ENCODE assay signal across 23 cellular contexts in genomic region chr16:54829691-54830090, GRCh38.
DNase-seq lines count a peak whose midpoint lies in the region; ATAC-seq and TF ChIP-seq lines count a peak whose summit lies in the region.
"Had no signal": no experiment of that assay in that cellular context is flagged by ENCODE, and none has a peak within 500 bp of the region (broad histone marks: within the 10 kb centered on the region; RNA-seq: fewer than 3 reads in every experiment).

No MANE protein-coding gene starts in this region.

- H3K27ac ChIP-seq in neuronal stem cell (replicated peaks; ENCODE audit: low read length) (no peak overlapping the region), transverse colon (no peak overlapping the region)
- H3K27ac ChIP-seq: BLaER1 had no signal

- H3K27me3 ChIP-seq in neuronal stem cell (ENCODE audit: control insufficient read depth in 3 of 3, insufficient read depth in 3 of 3, low read depth in 1 of 3, low read length in 3 of 3) (no peaks in the 10 kb centered on the region), transverse colon (no peaks in the 10 kb centered on the region)
- H3K27me3 ChIP-seq: BE2C, BLaER1 had no signal

- no peak overlapping the region for H3K23ac ChIP-seq in neuronal stem cell (ENCODE audit: low read depth, low read length, poor library complexity)

- H3K4me1 ChIP-seq in neuronal stem cell (ENCODE audit: control insufficient read depth in 2 of 2, insufficient read depth in 1 of 2, low read depth in 1 of 2, low read length in 2 of 2) (no peaks in the 10 kb centered on the region), transverse colon (no peaks in the 10 kb centered on the region)
- H3K4me1 ChIP-seq: BE2C, BLaER1 had no signal

- peaks cover 2% of the 10 kb centered on the region for H3K79me1 ChIP-seq in neuronal stem cell (ENCODE audit: low read depth, low read length)

- DNase-seq in stimulated activated naive CD8-positive, alpha-beta T cell treated with anti-CD3 and anti-CD28 coated beads, Interleukin-15, amount 100 ng/mL, for 72 hours, result no peak
- no peak for DNase-seq in stimulated activated naive CD8-positive, alpha-beta T cell treated with anti-CD3 and anti-CD28 coated beads, Interleukin-15, Interleukin-2, amounts not matched to agents 100 U/mL and 50 U/mL, for 24 hours
- no peak for DNase-seq in neuronal stem cell (ENCODE audit: low spot score)
- DNase-seq in activated CD4-positive, alpha-beta T cell treated with anti-CD3 and anti-CD28 coated beads, Interleukin-2, amount 50 U/mL, for 48 hours, result no peak
- no peak for DNase-seq in transverse colon
- DNase-seq: 8988T; ACHN; BE2C; C1 segment of cervical spinal cord; CD4-positive, alpha-beta memory T cell; CD4-positive, CD25-positive, alpha-beta regulatory T cell; CD8-positive, alpha-beta memory T cell; COR-L47; DMS 273 treated with DMSO at 0.1 percent for 48 hours; DMS153; DMS53; DMS79; DND-41; EL; GDM1 had no signal

- intact Hi-C loops in transverse colon (cut with DNase I; ENCODE audit: low total_unique reads), result no loop called here

- H4K91ac ChIP-seq in neuronal stem cell (ENCODE audit: low read depth, low read length, poor library complexity), result no peak overlapping the region

- no peak overlapping the region for H2BK120ac ChIP-seq in neuronal stem cell (ENCODE audit: low read depth, low read length)

- H3K9me3 Mint-ChIP-seq in stimulated activated naive CD8-positive, alpha-beta T cell treated with anti-CD3 and anti-CD28 coated beads, Interleukin-15, amount 100 ng/mL, for 72 hours, result peaks cover 11 to 22% of the 10 kb centered on the region in 2 donors

- peak; percentile 23 for ATAC-seq in stimulated activated naive CD8-positive, alpha-beta T cell treated with anti-CD3 and anti-CD28 coated beads, Interleukin-15, amount 100 ng/mL, for 72 hours
- ATAC-seq in stimulated activated naive CD8-positive, alpha-beta T cell treated with anti-CD3 and anti-CD28 coated beads, Interleukin-15, Interleukin-2, amounts not matched to agents 100 U/mL and 50 U/mL, for 24 hours, result no peak
- ATAC-seq: GM12878 had no signal

- no peaks in the 10 kb centered on the region for H3K36me3 ChIP-seq in neuronal stem cell (replicated peaks in 1 of 2; ENCODE audit: control insufficient read depth in 2 of 2, insufficient read depth in 2 of 2, low read length in 2 of 2)
- no peaks in the 10 kb centered on the region for H3K36me3 ChIP-seq in transverse colon
- H3K36me3 ChIP-seq: BE2C, BLaER1 had no signal

- H3K4me1 Mint-ChIP-seq in stimulated activated naive CD8-positive, alpha-beta T cell treated with anti-CD3 and anti-CD28 coated beads, Interleukin-15, amount 100 ng/mL, for 72 hours, result no peaks in the 10 kb centered on the region
- H3K4me1 Mint-ChIP-seq: CD14-positive monocyte; CD4-positive, alpha-beta memory T cell; CD4-positive, CD25-positive, alpha-beta regulatory T cell; CD8-positive, alpha-beta memory T cell had no signal

- H3K4ac ChIP-seq in neuronal stem cell (ENCODE audit: low read length), result no peak overlapping the region

- no peak for TF ChIP-seq POLR2A in transverse colon (IDR thresholded peaks at IDR 0.05)

- H4K8ac ChIP-seq in neuronal stem cell (ENCODE audit: low read depth, low read length), result no peak overlapping the region

- TF ChIP-seq EP300 in transverse colon (IDR thresholded peaks at IDR 0.05; ENCODE audit: low read depth), result no peak

- TF ChIP-seq CTCF in transverse colon (IDR thresholded peaks at IDR 0.05), result no peak

- H3K4me2 ChIP-seq in neuronal stem cell (ENCODE audit: insufficient read depth, low read length, poor library complexity, severe bottlenecking), result no peak overlapping the region
- H3K4me2 ChIP-seq: BLaER1 had no signal

- H3K9ac ChIP-seq in neuronal stem cell (ENCODE audit: low read depth, low read length, poor library complexity), result peak overlapping the region; percentile 81
- H3K9ac ChIP-seq: BLaER1 had no signal

- in situ Hi-C loops in transverse colon (cut with MboI; ENCODE audit: low pct_ligation_motif_present in 1 of 4, low pct_unique_long_range_greater_than_20kb in 1 of 4, low sequenced_read_pairs in 3 of 4), result no loop called here

- H3K27me3 Mint-ChIP-seq in stimulated activated naive CD8-positive, alpha-beta T cell treated with anti-CD3 and anti-CD28 coated beads, Interleukin-15, amount 100 ng/mL, for 72 hours, result peaks cover 16% of the 10 kb centered on the region

- no peak overlapping the region for H2AK5ac ChIP-seq in neuronal stem cell (ENCODE audit: low read depth, low read length)

- no peak overlapping the region for H3K14ac ChIP-seq in neuronal stem cell (ENCODE audit: low read length)

- no peak overlapping the region for H2AFZ ChIP-seq in neuronal stem cell (ENCODE audit: low read length)

- WGBS in neuronal stem cell (ENCODE audit: extremely low coverage in 2 of 2, insufficient read length in 2 of 2, insufficient replicate concordance in 1 of 2), 2 donors, result no CpG with 5 or more reads among the region's 26 CpGs
- WGBS in transverse colon (ENCODE audit: low coverage in 1 of 2), 2 donors, result 94 to 100% methylated on average over 2 to 26 of the region's 26 CpGs

- H2BK5ac ChIP-seq in neuronal stem cell (ENCODE audit: low read length), result no peak overlapping the region

- H2BK15ac ChIP-seq in neuronal stem cell (ENCODE audit: low read length), result no peak overlapping the region

- no peak overlapping the region for H3K4me3 Mint-ChIP-seq in stimulated activated naive CD8-positive, alpha-beta T cell treated with anti-CD3 and anti-CD28 coated beads, Interleukin-15, amount 100 ng/mL, for 72 hours
- H3K4me3 Mint-ChIP-seq: CD14-positive monocyte; CD4-positive, alpha-beta memory T cell; CD4-positive, CD25-positive, alpha-beta regulatory T cell; CD8-positive, alpha-beta memory T cell had no signal

- no peak overlapping the region for H2BK12ac ChIP-seq in neuronal stem cell (ENCODE audit: low read length)

- no peak overlapping the region for H3K27ac Mint-ChIP-seq in stimulated activated naive CD8-positive, alpha-beta T cell treated with anti-CD3 and anti-CD28 coated beads, Interleukin-15, amount 100 ng/mL, for 72 hours
- H3K27ac Mint-ChIP-seq: CD14-positive monocyte; CD4-positive, CD25-positive, alpha-beta regulatory T cell had no signal

- no peak overlapping the region for H3K4me3 ChIP-seq in neuronal stem cell (ENCODE audit: low read length in 2 of 2)
- H3K4me3 ChIP-seq in transverse colon, result no peak overlapping the region
- H3K4me3 ChIP-seq: BLaER1, GM12878 had no signal

- H3K9me3 ChIP-seq in neuronal stem cell (replicated peaks in 1 of 2; ENCODE audit: control insufficient read depth in 2 of 2, insufficient read depth in 1 of 2, low read depth in 1 of 2, low read length in 2 of 2), result no peaks in the 10 kb centered on the region
- H3K9me3 ChIP-seq in transverse colon, result no peaks in the 10 kb centered on the region
- H3K9me3 ChIP-seq: BE2C had no signal

- H3K18ac ChIP-seq in neuronal stem cell (ENCODE audit: low read length), result no peak overlapping the region
